14 cellular contexts compared by ENCODE assay signal in the genomic region with DNA sequence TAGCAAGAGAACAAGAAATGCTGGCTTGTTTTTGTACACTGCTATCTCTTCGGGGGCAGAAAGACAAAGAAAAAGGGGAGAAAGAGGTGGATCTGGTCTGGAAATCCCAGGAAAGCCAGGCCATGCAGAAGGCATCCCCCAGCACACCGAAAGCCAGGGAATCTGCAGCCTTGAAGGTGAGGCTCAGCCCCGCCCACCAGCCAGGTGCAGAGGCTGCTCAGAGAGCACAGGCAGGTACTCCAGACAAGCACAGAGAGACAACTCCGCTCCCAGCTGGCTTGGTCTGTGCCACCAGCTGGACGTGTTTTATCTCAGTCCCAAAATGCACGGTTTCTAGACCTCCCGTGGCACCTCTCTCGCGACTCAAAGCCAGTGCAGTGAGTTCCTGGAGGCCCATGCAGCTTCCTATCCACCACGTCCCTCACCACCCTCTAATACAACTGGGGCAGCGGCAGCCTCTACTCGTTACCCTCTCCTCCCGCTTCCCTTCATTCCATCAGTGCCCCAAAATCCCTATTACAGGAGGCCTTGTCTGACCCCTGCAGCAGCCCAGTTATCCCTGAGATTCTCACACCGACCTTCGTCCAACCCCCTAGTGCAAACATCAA.
A peak's percentile ranks its signal among the peaks of the same experiment; 100 is the strongest.
DNase-seq lines count a peak whose midpoint lies in the region; TF ChIP-seq lines count a peak whose summit lies in the region.
"Had no signal": no experiment of that assay in that cellular context is flagged by ENCODE, and none has a peak within 500 bp of the region (broad histone marks: within the 10 kb centered on the region; RNA-seq: fewer than 3 reads in every experiment).

No MANE protein-coding gene starts in this region.

- intact Hi-C loops in posterior vena cava (cut with DNase I), result no loop called here
- intact Hi-C loops in activated T-helper 2 cell treated with anti-CD3 and anti-CD28 coated beads, Interferon-gamma antibody, Interleukin-2, Interleukin-4, amounts not matched to agents 10 μg/mL and 5 μg/mL and 100 μg/mL, durations not matched to agents 14 hours and 24 hours and 36 hours (cut with micrococcal nuclease), result no loop called here

- H3K4me1 Mint-ChIP-seq in glutamatergic neuron (ENCODE audit: low read depth, unreplicated experiment), result peaks cover 30% of the 10 kb centered on the region
- peaks cover 36% of the 10 kb centered on the region for H3K4me1 Mint-ChIP-seq in activated T-helper 2 cell treated with anti-CD3 and anti-CD28 coated beads, Interferon-gamma antibody, Interleukin-2, Interleukin-4, amounts not matched to agents 10 μg/mL and 5 μg/mL and 100 μg/mL, durations not matched to agents 14 hours and 24 hours and 36 hours (ENCODE audit: low read depth)

- TF ChIP-seq CTCF in glutamatergic neuron (IDR thresholded peaks at IDR 0.05; ENCODE audit: partially characterized antibody, unreplicated experiment), result no peak

- peak overlapping the region; percentile 17 for H3K27ac Mint-ChIP-seq in glutamatergic neuron (ENCODE audit: unreplicated experiment)
- no peak overlapping the region for H3K27ac Mint-ChIP-seq in activated T-helper 2 cell treated with anti-CD3 and anti-CD28 coated beads, Interferon-gamma antibody, Interleukin-2, Interleukin-4, amounts not matched to agents 10 μg/mL and 5 μg/mL and 100 μg/mL, durations not matched to agents 14 hours and 24 hours and 36 hours
- H3K27ac Mint-ChIP-seq: stimulated activated memory B cell treated with anti-CD40 and anti-IgM and Interleukin-4, amounts not matched to agents 10 μg/mL and 1 μg/mL and 100 μg/mL, for 72 hours had no signal

- DNase-seq in DMS79 (lab: John Stamatoyannopoulos, UW) (peak; percentile 15), NCI-H2029 (lab: John Stamatoyannopoulos, UW) (peak; percentile 9), glutamatergic neuron (no peak), posterior vena cava (ENCODE audit: low spot score) (peak; percentile 45), NCI-H446 (lab: John Stamatoyannopoulos, UW) (no peak), NCI-H1436 treated with DMSO at 0.1 percent for 48 hours (lab: John Stamatoyannopoulos, UW) (no peak)
- no peak for DNase-seq in activated T-helper 2 cell treated with anti-CD3 and anti-CD28 coated beads, Interferon-gamma antibody, Interleukin-2, Interleukin-4, amounts not matched to agents 10 μg/mL and 5 μg/mL and 100 μg/mL, durations not matched to agents 14 hours and 24 hours and 36 hours (ENCODE audit: low spot score)
- no peak for DNase-seq in activated naive CD4-positive, alpha-beta T cell treated with Interleukin-2 at 50 U/mL for 16 hours
- DNase-seq: cortex of kidney; NCI-H1092; retina; stimulated activated CD4-positive, alpha-beta T cell treated with anti-CD3 and anti-CD28 coated beads, Interleukin-4, amount 100 ng/mL, for 1 hour had no signal

- H3K4me3 Mint-ChIP-seq in glutamatergic neuron (ENCODE audit: unreplicated experiment), result no peak overlapping the region
- H3K4me3 Mint-ChIP-seq in activated T-helper 2 cell treated with anti-CD3 and anti-CD28 coated beads, Interferon-gamma antibody, Interleukin-2, Interleukin-4, amounts not matched to agents 10 μg/mL and 5 μg/mL and 100 μg/mL, durations not matched to agents 14 hours and 24 hours and 36 hours (ENCODE audit: low read depth), result no peak overlapping the region
- H3K4me3 Mint-ChIP-seq: CD14-positive monocyte; stimulated activated memory B cell treated with anti-CD40 and anti-IgM and Interleukin-4, amounts not matched to agents 10 μg/mL and 1 μg/mL and 100 μg/mL, for 72 hours had no signal

- H3K27me3 Mint-ChIP-seq in glutamatergic neuron (ENCODE audit: unreplicated experiment), result peaks cover 4% of the 10 kb centered on the region
- no peaks in the 10 kb centered on the region for H3K27me3 Mint-ChIP-seq in activated T-helper 2 cell treated with anti-CD3 and anti-CD28 coated beads, Interferon-gamma antibody, Interleukin-2, Interleukin-4, amounts not matched to agents 10 μg/mL and 5 μg/mL and 100 μg/mL, durations not matched to agents 14 hours and 24 hours and 36 hours (ENCODE audit: low read depth)
- H3K27me3 Mint-ChIP-seq: stimulated activated memory B cell treated with anti-CD40 and anti-IgM and Interleukin-4, amounts not matched to agents 10 μg/mL and 1 μg/mL and 100 μg/mL, for 72 hours had no signal

- H3K9me3 Mint-ChIP-seq in glutamatergic neuron (ENCODE audit: unreplicated experiment), result peaks cover 1% of the 10 kb centered on the region
- no peaks in the 10 kb centered on the region for H3K9me3 Mint-ChIP-seq in activated T-helper 2 cell treated with anti-CD3 and anti-CD28 coated beads, Interferon-gamma antibody, Interleukin-2, Interleukin-4, amounts not matched to agents 10 μg/mL and 5 μg/mL and 100 μg/mL, durations not matched to agents 14 hours and 24 hours and 36 hours
- H3K9me3 Mint-ChIP-seq: stimulated activated memory B cell treated with anti-CD40 and anti-IgM and Interleukin-4, amounts not matched to agents 10 μg/mL and 1 μg/mL and 100 μg/mL, for 72 hours had no signal

- H3K36me3 Mint-ChIP-seq in glutamatergic neuron (ENCODE audit: unreplicated experiment), result no peaks in the 10 kb centered on the region
- peaks cover 42% of the 10 kb centered on the region for H3K36me3 Mint-ChIP-seq in activated T-helper 2 cell treated with anti-CD3 and anti-CD28 coated beads, Interferon-gamma antibody, Interleukin-2, Interleukin-4, amounts not matched to agents 10 μg/mL and 5 μg/mL and 100 μg/mL, durations not matched to agents 14 hours and 24 hours and 36 hours (ENCODE audit: low read depth)

Comparison
In these comparisons a context has a peak if more than half of its experiments do, and no peak if none do; other contexts are left out.
1. DNase-seq: peak in DMS79 (single experiment), NCI-H2029 (single experiment) and posterior vena cava (single experiment); none in glutamatergic neuron (single experiment), activated T-helper 2 cell treated with anti-CD3 and anti-CD28 coated beads, Interferon-gamma antibody, Interleukin-2, Interleukin-4, amounts not matched to agents 10 μg/mL and 5 μg/mL and 100 μg/mL, durations not matched to agents 14 hours and 24 hours and 36 hours (single experiment), activated naive CD4-positive, alpha-beta T cell treated with Interleukin-2 at 50 U/mL for 16 hours (single experiment), NCI-H446 (0 of 2) and NCI-H1436 treated with DMSO at 0.1 percent for 48 hours (single experiment).